24 cellular contexts compared by ENCODE assay signal in genomic region chr1:93152835-93153234, GRCh38.
"Had no signal": no experiment of that assay in that cellular context is flagged by ENCODE, and none has a peak within 500 bp of the region (broad histone marks: within the 10 kb centered on the region; RNA-seq: fewer than 3 reads in every experiment).

No MANE protein-coding gene starts in this region.

- H3K4me1 ChIP-seq: neural progenitor cell, pancreas, upper lobe of left lung, uterus had no signal

- H3K4me3 ChIP-seq: esophagus muscularis mucosa, gastrocnemius medialis, heart right ventricle, mucosa of descending colon, neural progenitor cell, pancreas, smooth muscle cell, tibial artery, upper lobe of left lung, uterus had no signal

- H3K36me3 Mint-ChIP-seq: natural killer cell had no signal

- H3K4me2 ChIP-seq: neural progenitor cell, smooth muscle cell had no signal

- H3K27ac ChIP-seq: epithelial cell of prostate, esophagus muscularis mucosa, gastrocnemius medialis, heart right ventricle, neural progenitor cell, pancreas, tibial artery, upper lobe of left lung, uterus had no signal

- H3K9me3 ChIP-seq: esophagus muscularis mucosa, gastrocnemius medialis, heart right ventricle, mucosa of descending colon, pancreas, tibial artery, upper lobe of left lung, uterus had no signal

- H3K27me3 Mint-ChIP-seq: dendritic cell treated with granulocyte-macrophage colony-stimulating factor and Interleukin-4, amounts not matched to agents 40 ng/mL and 50 ng/mL, for 4 days; effector memory CD8-positive, alpha-beta T cell; progenitor cell of endocrine pancreas; stimulated activated naive CD8-positive, alpha-beta T cell treated with anti-CD3 and anti-CD28 coated beads, Interleukin-15, Interleukin-2, amounts not matched to agents 100 ng/mL and 50 ng/mL, for 24 hours had no signal

- H3K4me3 Mint-ChIP-seq: dendritic cell treated with granulocyte-macrophage colony-stimulating factor and Interleukin-4, amounts not matched to agents 40 ng/mL and 50 ng/mL, for 4 days; effector memory CD8-positive, alpha-beta T cell; natural killer cell; neural progenitor cell; stimulated activated naive CD8-positive, alpha-beta T cell treated with anti-CD3 and anti-CD28 coated beads, Interleukin-15, Interleukin-2, amounts not matched to agents 100 ng/mL and 50 ng/mL, for 24 hours had no signal

- ATAC-seq: effector memory CD8-positive, alpha-beta T cell; gastrocnemius medialis; heart right ventricle; left lobe of liver; mucosa of descending colon; natural killer cell; pancreas; right cardiac atrium had no signal

- H3K36me3 ChIP-seq: pancreas, uterus had no signal

- H2AFZ ChIP-seq: neural progenitor cell had no signal

- DNase-seq: effector memory CD8-positive, alpha-beta T cell; gastrocnemius medialis; heart right ventricle; hypothalamus; kidney glomerular epithelial cell; mammary epithelial cell; mucosa of descending colon; natural killer cell; nucleus accumbens; pancreas; right cardiac atrium; stimulated activated CD4-positive, alpha-beta T cell treated with anti-CD3 and anti-CD28 coated beads, Interleukin-2, amount 100 ng/mL, for 48 hours; tibial artery; upper lobe of left lung; uterus had no signal

- H3K9ac ChIP-seq: neural progenitor cell had no signal

- H3K27me3 ChIP-seq: esophagus muscularis mucosa, gastrocnemius medialis, heart right ventricle, neural progenitor cell, pancreas, tibial artery, upper lobe of left lung, uterus had no signal

- H3K9me3 Mint-ChIP-seq: dendritic cell treated with granulocyte-macrophage colony-stimulating factor and Interleukin-4, amounts not matched to agents 40 ng/mL and 50 ng/mL, for 4 days; effector memory CD8-positive, alpha-beta T cell; natural killer cell; neural progenitor cell; stimulated activated naive CD8-positive, alpha-beta T cell treated with anti-CD3 and anti-CD28 coated beads, Interleukin-15, Interleukin-2, amounts not matched to agents 100 ng/mL and 50 ng/mL, for 24 hours had no signal

- H3K27ac Mint-ChIP-seq: dendritic cell treated with granulocyte-macrophage colony-stimulating factor and Interleukin-4, amounts not matched to agents 40 ng/mL and 50 ng/mL, for 4 days; natural killer cell; neural progenitor cell; progenitor cell of endocrine pancreas; stimulated activated naive CD8-positive, alpha-beta T cell treated with anti-CD3 and anti-CD28 coated beads, Interleukin-15, Interleukin-2, amounts not matched to agents 100 ng/mL and 50 ng/mL, for 24 hours had no signal

- FAIRE-seq: islet of Langerhans had no signal

- H3K4me1 Mint-ChIP-seq: neural progenitor cell had no signal
